In the genomic region with DNA sequence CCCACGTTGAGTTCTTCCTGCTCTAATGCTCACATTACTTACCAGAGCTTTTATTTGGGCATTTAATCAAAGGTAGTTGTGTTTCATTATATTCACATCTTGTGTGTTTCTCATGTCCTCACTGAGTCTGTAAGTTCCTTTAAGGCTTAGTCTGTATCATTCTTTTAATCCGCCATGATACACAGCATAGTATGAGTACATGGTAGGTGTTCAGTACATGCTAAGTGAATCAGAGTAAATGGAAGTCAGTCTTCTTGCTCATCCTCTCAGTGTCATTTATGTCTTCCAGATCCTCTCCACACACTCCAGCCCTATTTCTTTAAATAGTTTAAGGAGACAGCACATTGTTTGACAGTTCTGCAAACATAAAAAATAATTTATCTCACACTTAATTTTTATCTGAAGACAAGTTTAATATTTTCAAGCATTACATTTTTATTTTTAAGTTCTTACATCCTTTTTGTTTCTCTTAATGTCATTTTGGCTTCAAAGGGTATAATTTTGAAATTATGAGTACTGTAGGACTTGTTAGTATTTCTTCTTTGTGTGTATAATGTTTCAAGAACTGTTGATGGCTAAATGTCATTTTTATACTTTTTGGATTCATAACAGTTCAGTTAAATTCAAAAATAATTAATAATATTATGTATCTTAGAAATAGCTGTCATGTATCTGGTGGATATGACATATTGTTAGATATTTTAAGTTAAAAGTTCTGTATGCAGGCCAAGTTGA, we compare ENCODE assay signal across 24 cellular contexts.
A peak's percentile ranks its signal among the peaks of the same experiment; 100 is the strongest.
DNase-seq lines count a peak whose midpoint lies in the region; ATAC-seq and TF ChIP-seq lines count a peak whose summit lies in the region.
"Had no signal": no experiment of that assay in that cellular context is flagged by ENCODE, and none has a peak within 500 bp of the region (broad histone marks: within the 10 kb centered on the region; RNA-seq: fewer than 3 reads in every experiment).

No MANE protein-coding gene starts in this region.

- no peaks in the 10 kb centered on the region for H3K36me3 ChIP-seq in RWPE2 (ENCODE audit: low read depth)
- H3K36me3 ChIP-seq in osteoblast (ENCODE audit: insufficient read depth, low read length), result no peaks in the 10 kb centered on the region
- H3K36me3 ChIP-seq: prostate gland, suprapubic skin had no signal

- H4K20me1 ChIP-seq in osteoblast (ENCODE audit: insufficient read depth, low read length), result no peaks in the 10 kb centered on the region

- no peak for TF ChIP-seq CTCF in CD4-positive, alpha-beta T cell (IDR thresholded peaks at IDR 0.05)
- TF ChIP-seq CTCF in RWPE2 (IDR thresholded peaks at IDR 0.05; ENCODE audit: poor library complexity, severe bottlenecking) (no peak), osteoblast (IDR thresholded peaks at IDR 0.05; ENCODE audit: extremely low read depth, low read depth, low read length) (no peak)

- H3K4me2 ChIP-seq in osteoblast (ENCODE audit: insufficient read depth, low read length), result peak overlapping the region; percentile 21

- peak overlapping the region; percentile 58 for H3K4me3 Mint-ChIP-seq in CD4-positive, alpha-beta T cell
- H3K4me3 Mint-ChIP-seq: activated CD8-positive, alpha-beta memory T cell treated with anti-CD3 and anti-CD28 coated beads, Interleukin-2, amount 10 ng/mL, durations not matched to agents 7 days and 5 days had no signal

- DNase-seq in CD4-positive, alpha-beta T cell, result no peak
- DNase-seq in RWPE2 (ENCODE audit: low spot score) (no peak), osteoblast (ENCODE audit: insufficient read length, low spot score, missing footprints) (no peak), NCI-H2196 treated with DMSO at 0.1 percent for 48 hours (lab: John Stamatoyannopoulos, UW; ENCODE audit: unreplicated experiment) (no peak), NCI-H2227 (lab: John Stamatoyannopoulos, UW; ENCODE audit: unreplicated experiment) (no peak), NCI-H226 (no peak)
- DNase-seq: activated CD4-positive, alpha-beta T cell treated with anti-CD3 and anti-CD28 coated beads for 4 hours; activated CD8-positive, alpha-beta memory T cell treated with anti-CD3 and anti-CD28 coated beads, Interleukin-2, amount 10 ng/mL, durations not matched to agents 7 days and 5 days; activated effector memory CD4-positive, alpha-beta T cell treated with anti-CD3 and anti-CD28 coated beads, Interleukin-2, amount 50 U/mL, for 16 hours; amygdala; cerebellar nuclear complex; effector memory CD8-positive, alpha-beta T cell; Karpas-422; NCI-H1048; NCI-H2081 treated with DMSO at 0.1 percent for 48 hours; NCI-H524; stimulated activated CD4-positive, alpha-beta T cell treated with anti-CD3 and anti-CD28 coated beads, Interleukin-12 subunit alpha, Interleukin-12 subunit beta, amount 100 ng/mL, for 4 hours; stimulated activated CD8-positive, alpha-beta memory T cell treated with anti-CD3 and anti-CD28 coated beads, Interleukin-4, amount 100 ng/mL, for 48 hours; SW 1271 had no signal

- peak overlapping the region; percentile 18 for H2AFZ ChIP-seq in osteoblast (ENCODE audit: low read length)

- H3K36me3 Mint-ChIP-seq in CD4-positive, alpha-beta T cell (ENCODE audit: low read depth), result no peaks in the 10 kb centered on the region
- H3K36me3 Mint-ChIP-seq: activated CD8-positive, alpha-beta memory T cell treated with anti-CD3 and anti-CD28 coated beads, Interleukin-2, amount 10 ng/mL, durations not matched to agents 7 days and 5 days had no signal

- no peaks in the 10 kb centered on the region for H3K79me2 ChIP-seq in osteoblast (ENCODE audit: insufficient read depth, low read length)

- H3K9me3 ChIP-seq in CD4-positive, alpha-beta T cell (ENCODE audit: control insufficient read depth, low read length), result no peaks in the 10 kb centered on the region
- peaks cover 2% of the 10 kb centered on the region for H3K9me3 ChIP-seq in RWPE2 (ENCODE audit: severe bottlenecking)
- H3K9me3 ChIP-seq in osteoblast (ENCODE audit: low read depth, low read length), result no peaks in the 10 kb centered on the region
- H3K9me3 ChIP-seq: prostate gland, suprapubic skin had no signal

- H3K27ac Mint-ChIP-seq in CD4-positive, alpha-beta T cell, result no peak overlapping the region
- H3K27ac Mint-ChIP-seq: activated CD8-positive, alpha-beta memory T cell treated with anti-CD3 and anti-CD28 coated beads, Interleukin-2, amount 10 ng/mL, durations not matched to agents 7 days and 5 days had no signal

- no peak overlapping the region for H3K4me3 ChIP-seq in RWPE2 (ENCODE audit: severe bottlenecking)
- no peak overlapping the region for H3K4me3 ChIP-seq in osteoblast (ENCODE audit: insufficient read depth, low read length)
- H3K4me3 ChIP-seq: prostate gland, suprapubic skin had no signal

- H3K27me3 Mint-ChIP-seq in CD4-positive, alpha-beta T cell, result no peaks in the 10 kb centered on the region
- H3K27me3 Mint-ChIP-seq: activated CD8-positive, alpha-beta memory T cell treated with anti-CD3 and anti-CD28 coated beads, Interleukin-2, amount 10 ng/mL, durations not matched to agents 7 days and 5 days had no signal

- H3K27me3 ChIP-seq in CD4-positive, alpha-beta T cell (ENCODE audit: control insufficient read depth, insufficient read depth, low read length), result no peaks in the 10 kb centered on the region
- no peaks in the 10 kb centered on the region for H3K27me3 ChIP-seq in RWPE2 (ENCODE audit: insufficient read depth, poor library complexity, severe bottlenecking)
- no peaks in the 10 kb centered on the region for H3K27me3 ChIP-seq in osteoblast (ENCODE audit: insufficient read depth, low read length)
- H3K27me3 ChIP-seq: suprapubic skin had no signal

- H3K4me1 ChIP-seq in RWPE2 (ENCODE audit: insufficient read depth, poor library complexity, severe bottlenecking) (peaks cover 24% of the 10 kb centered on the region), osteoblast (ENCODE audit: insufficient read depth, low read length) (peaks cover 37% of the 10 kb centered on the region)

- H3K27ac ChIP-seq in CD4-positive, alpha-beta T cell (ENCODE audit: low read depth, low read length), result no peak overlapping the region
- H3K27ac ChIP-seq in RWPE2 (ENCODE audit: poor library complexity, severe bottlenecking) (peak overlapping the region; percentile 31), osteoblast (ENCODE audit: low read depth, low read length) (peak overlapping the region; percentile 83)

- POLR2A ChIA-PET in CD4-positive, alpha-beta T cell (lab: Charles Lee), result no interaction called here

- H3K4me1 Mint-ChIP-seq in CD4-positive, alpha-beta T cell (ENCODE audit: low read depth), result peaks cover 25% of the 10 kb centered on the region

- H3K9me3 Mint-ChIP-seq in CD4-positive, alpha-beta T cell, result no peaks in the 10 kb centered on the region
- H3K9me3 Mint-ChIP-seq: effector memory CD8-positive, alpha-beta T cell had no signal

- CTCF ChIA-PET in CD4-positive, alpha-beta T cell (lab: Charles Lee), result interaction anchor here (1.1 kb wide), 1 partner anchor 11 kb away, joined by 3 read pairs; no protein-coding TSS in a partner anchor

- intact Hi-C loops in CD4-positive, alpha-beta T cell (cut with DNase I, micrococcal nuclease), result no loop called here

- no peak for ATAC-seq in CD4-positive, alpha-beta T cell (ENCODE audit: poor library complexity)
- ATAC-seq in RWPE2 (ENCODE audit: low read depth) (no peak), esophagus mucosa (peak; percentile 48), HG03460 (IDR thresholded peaks at IDR 0.05; ENCODE audit: unreplicated experiment) (no peak)
- ATAC-seq: activated CD8-positive, alpha-beta memory T cell treated with anti-CD3 and anti-CD28 coated beads, Interleukin-2, amount 10 ng/mL, durations not matched to agents 7 days and 5 days; effector memory CD8-positive, alpha-beta T cell; Right ventricle myocardium inferior had no signal
